ENCODE assay signal across 8 cellular contexts in genomic region chr2:174750923-174751441, GRCh38. TPM values are rescaled to one million over a fixed set of nuclear protein-coding genes. Genes with fewer than 3 reads are reported as not detected.
DNase-seq lines count a peak whose midpoint lies in the region; ATAC-seq and TF ChIP-seq lines count a peak whose summit lies in the region.

No MANE protein-coding gene starts in this region.

- H3K4me1 ChIP-seq in PC-9 (replicated peaks; ENCODE audit: insufficient read depth) (peaks cover 8% of the 10 kb centered on the region), left ventricle myocardium inferior (peaks cover 5% of the 10 kb centered on the region)

- TF ChIP-seq CTCF in PC-9 (conservative IDR thresholded peaks at IDR 0.05) (no peak), left ventricle myocardium inferior (IDR thresholded peaks at IDR 0.05; ENCODE audit: borderline replicate concordance) (no peak)

- H4K20me1 ChIP-seq in PC-9 (ENCODE audit: insufficient read depth), result no peaks in the 10 kb centered on the region

- no peaks in the 10 kb centered on the region for H3K79me2 ChIP-seq in PC-9 (ENCODE audit: low read depth)

- peak; percentile 43 for ATAC-seq in GM18861 (IDR thresholded peaks at IDR 0.05; ENCODE audit: unreplicated experiment)
- ATAC-seq in HG02678 (IDR thresholded peaks at IDR 0.05; ENCODE audit: unreplicated experiment), result peak; percentile 50
- peak; percentile 48 to 73 for ATAC-seq in naive B cell (ENCODE audit: low read depth in 2 of 2)

- H3K27ac Mint-ChIP-seq in naive B cell, result peak overlapping the region in 5 of 6 donors; percentile 40 to 97 (median 56)

- H3K4me3 ChIP-seq in PC-9, result no peak overlapping the region
- H3K4me3 ChIP-seq in left ventricle myocardium inferior, result no peak overlapping the region

- H3K9me3 Mint-ChIP-seq in naive B cell, result no peaks in the 10 kb centered on the region

- H3K9me2 ChIP-seq in PC-9 (ENCODE audit: insufficient read depth), result no peaks in the 10 kb centered on the region

- no peaks in the 10 kb centered on the region for H3F3A ChIP-seq in PC-9 (ENCODE audit: insufficient read depth, low read depth)

- peak overlapping the region in 6 of 8 donors; percentile 12 to 64 (median 33) for H3K4me3 Mint-ChIP-seq in naive B cell

- H3K27me3 Mint-ChIP-seq in naive B cell, result peaks cover 1 to 8% (median 5%) of the 10 kb centered on the region in 3 donors

- H2AFZ ChIP-seq in PC-9, result no peak overlapping the region

- H3K36me3 ChIP-seq in PC-9 (ENCODE audit: low read depth) (no peaks in the 10 kb centered on the region), left ventricle myocardium inferior (no peaks in the 10 kb centered on the region)

- no peaks in the 10 kb centered on the region for H3K36me3 Mint-ChIP-seq in naive B cell

- CTCF ChIA-PET in PC-9 (lab: Charles Lee), result no interaction called here

- DNase-seq in RPMI8226 (peak; percentile 9), naive B cell (peak; percentile 71), PC-9 (no peak), left ventricle myocardium inferior (no peak), NCI-H1092 treated with DMSO at 0.1 percent for 48 hours (lab: John Stamatoyannopoulos, UW) (no peak), ecto neural progenitor cell (ENCODE audit: low spot score) (no peak)

- H3K27ac ChIP-seq in PC-9 (no peak overlapping the region), left ventricle myocardium inferior (replicated peaks) (no peak overlapping the region)

- BruUV-seq in PC-9 (replicated peaks; lab: Mats Ljungman, UMichigan), result no TSS peak

- POLR2A ChIA-PET in PC-9 (lab: Charles Lee; ENCODE audit: unreplicated experiment), result no interaction called here

- H3K27me3 ChIP-seq in PC-9 (ENCODE audit: insufficient read depth, low read depth) (no peaks in the 10 kb centered on the region), left ventricle myocardium inferior (ENCODE audit: low read depth) (peaks cover 7% of the 10 kb centered on the region)

- H3K4me2 ChIP-seq in PC-9, result no peak overlapping the region

- H3K9me3 ChIP-seq in PC-9 (ENCODE audit: insufficient read depth, low read depth) (no peaks in the 10 kb centered on the region), left ventricle myocardium inferior (replicated peaks) (no peaks in the 10 kb centered on the region)

- intact Hi-C loops in PC-9 (cut with micrococcal nuclease; ENCODE audit: unreplicated experiment) (no loop called here), left ventricle myocardium inferior (cut with micrococcal nuclease) (no loop called here)

- peaks cover 24 to 45% (median 33%) of the 10 kb centered on the region in 3 donors for H3K4me1 Mint-ChIP-seq in naive B cell

RNA-seq across cellular contexts. Expression of gene CHRNA1, which starts 13.3 kb away (rescaled TPM):
- polyA plus RNA-seq in naive B cell (ENCODE audit: low read depth in 6 of 6), result under 1 TPM in 2 of 6 donors, not detected in 4; 0.22 to 0.45 TPM
- total RNA-seq in PC-9 (2021) (not detected in 2 replicates), left ventricle myocardium inferior (0.33 TPM)

Comparison
In these comparisons a context has a peak if more than half of its experiments do, and no peak if none do; other contexts are left out.
1. DNase-seq: peak in RPMI8226 (single experiment) and naive B cell (single experiment); none in PC-9 (0 of 2), left ventricle myocardium inferior (single experiment), NCI-H1092 treated with DMSO at 0.1 percent for 48 hours (single experiment) and ecto neural progenitor cell (single experiment).
2. Peak in every context shown above with its lines, with median percentiles within 50 percentile points of each other: ATAC-seq.